9 cellular contexts compared by ENCODE assay signal in the genomic region with DNA sequence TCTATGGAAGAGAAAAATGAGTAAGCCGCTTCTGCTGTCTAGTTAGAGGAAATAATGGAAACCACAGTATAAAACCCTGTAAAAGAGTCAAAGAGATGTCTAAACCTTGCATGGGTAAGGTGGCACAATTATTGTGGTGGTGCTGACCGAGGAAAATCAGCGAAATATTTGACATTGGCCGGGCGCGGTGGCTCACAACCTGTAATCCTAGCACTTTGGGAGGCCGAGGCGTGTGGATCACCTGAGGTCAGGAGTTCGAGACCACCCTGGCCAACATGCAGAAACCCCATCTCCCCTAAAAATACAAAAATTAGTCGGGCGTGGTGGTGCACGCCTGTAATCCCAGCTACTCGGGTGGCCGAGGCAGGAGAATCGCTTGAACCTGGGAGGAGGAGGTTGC. TPM values are rescaled to one million over a fixed set of nuclear protein-coding genes. Genes with fewer than 3 reads are reported as not detected.
DNase-seq lines count a peak whose midpoint lies in the region; ATAC-seq and TF ChIP-seq lines count a peak whose summit lies in the region.
"Not testable (repeated sequence)": the region's sequence is repeated elsewhere in the genome, so short reads cannot be mapped to it uniquely, and the experiment has no call there.
"Had no signal": no experiment of that assay in that cellular context is flagged by ENCODE, and none has a peak within 500 bp of the region (broad histone marks: within the 10 kb centered on the region; RNA-seq: fewer than 3 reads in every experiment).

No MANE protein-coding gene starts in this region.

- H3K27ac ChIP-seq in ACC112 (ENCODE audit: low read depth, low read length); PC-3 (ENCODE audit: low read length); right cardiac atrium (ENCODE audit: low read length): not testable (repeated sequence)

- H3K4me2 ChIP-seq in PC-3 (ENCODE audit: low read length), result peak overlapping the region; percentile 80

- H3K9me3 ChIP-seq in PC-3 (ENCODE audit: low read length); right cardiac atrium (ENCODE audit: control insufficient read depth, low read length): not testable (repeated sequence)

- not testable (repeated sequence) for H3K9me3 Mint-ChIP-seq in activated T-cell treated with anti-CD3 and anti-CD28 coated beads, Interleukin-2, amount 50 U/mL, for 24 hours; naive thymus-derived CD8-positive, alpha-beta T cell; stimulated activated effector memory CD8-positive, alpha-beta T cell treated with anti-CD3 and anti-CD28 coated beads, Interleukin-12 subunit alpha, Interleukin-12 subunit beta, amount 100 ng/mL, for 72 hours

- not testable (repeated sequence) for ATAC-seq in PC-3; naive thymus-derived CD8-positive, alpha-beta T cell; stimulated activated effector memory CD8-positive, alpha-beta T cell treated with anti-CD3 and anti-CD28 coated beads, Interleukin-12 subunit alpha, Interleukin-12 subunit beta, amount 100 ng/mL, for 72 hours
- peak in 1 of 2 donors; percentile 14 for ATAC-seq in right cardiac atrium

- intact Hi-C loops in PC-3 (cut with micrococcal nuclease); right cardiac atrium (cut with DNase I): not testable (repeated sequence)

- not testable (repeated sequence) for H3F3A ChIP-seq in PC-3 (ENCODE audit: low read length, unreplicated experiment)

- POLR2A ChIA-PET in PC-3 (lab: Charles Lee; ENCODE audit: unreplicated experiment), result interaction anchor here (0.6 to 0.7 kb wide), 2 partner anchors 11 to 17 kb away, joined by 3 to 4 read pairs; no protein-coding TSS in a partner anchor
- POLR2A ChIA-PET in naive thymus-derived CD8-positive, alpha-beta T cell (lab: Charles Lee), result interaction anchor here (0.6 to 2.1 kb wide), 6 partner anchors 11 to 505 kb away, joined by 3 to 9 read pairs (median 4); a partner anchor contains a TSS

- CTCF ChIA-PET in PC-3 (lab: Charles Lee), result interaction anchor here (0.7 to 1.0 kb wide), 2 partner anchors 37 to 369 kb away, joined by 4 to 5 read pairs; no protein-coding TSS in a partner anchor

- peak overlapping the region; percentile 97 for H3K4me3 ChIP-seq in ACC112 (ENCODE audit: low read depth, low read length)
- H3K4me3 ChIP-seq in H7 (ENCODE audit: insufficient read depth, low read depth, low read length), result peak overlapping the region; percentile 88
- H3K4me3 ChIP-seq in PC-3 (ENCODE audit: low read length), result peak overlapping the region; percentile 89
- H3K4me3 ChIP-seq in choroid plexus epithelial cell (ENCODE audit: low read depth, low read length), result peak overlapping the region; percentile 38
- peak overlapping the region; percentile 75 for H3K4me3 ChIP-seq in right cardiac atrium (ENCODE audit: low read length)

- peak overlapping the region; percentile 97; the same call in 1 of the 2 replicates for H3K9ac ChIP-seq in PC-3 (ENCODE audit: low read length)

- TF ChIP-seq CTCF in PC-3 (conservative IDR thresholded peaks at IDR 0.05; ENCODE audit: low read depth, low read length); choroid plexus epithelial cell (conservative IDR thresholded peaks at IDR 0.05; ENCODE audit: low read depth, low read length): not testable (repeated sequence)

- H3K4me1 ChIP-seq in ACC112 (ENCODE audit: control insufficient read depth, insufficient read depth, low read length, unreplicated experiment), result peaks cover 20% of the 10 kb centered on the region
- peaks cover 17% of the 10 kb centered on the region for H3K4me1 ChIP-seq in PC-3 (ENCODE audit: insufficient read depth, low read length)
- not testable (repeated sequence) for H3K4me1 ChIP-seq in right cardiac atrium (ENCODE audit: control insufficient read depth, insufficient read depth, low read length)

- peak overlapping the region; percentile 77 for H2AFZ ChIP-seq in ACC112 (ENCODE audit: low read length, unreplicated experiment)
- peak overlapping the region; percentile 89 for H2AFZ ChIP-seq in PC-3 (ENCODE audit: low read length)

- peaks cover 37% of the 10 kb centered on the region for H3K4me1 Mint-ChIP-seq in activated T-cell treated with anti-CD3 and anti-CD28 coated beads, Interleukin-2, amount 50 U/mL, for 24 hours (ENCODE audit: low read depth)
- H3K4me1 Mint-ChIP-seq in naive thymus-derived CD8-positive, alpha-beta T cell, result peaks cover 24 to 42% (median 38%) of the 10 kb centered on the region in 4 donors
- peaks cover 41% of the 10 kb centered on the region for H3K4me1 Mint-ChIP-seq in stimulated activated effector memory CD8-positive, alpha-beta T cell treated with anti-CD3 and anti-CD28 coated beads, Interleukin-12 subunit alpha, Interleukin-12 subunit beta, amount 100 ng/mL, for 72 hours

- H3K9me2 ChIP-seq in PC-3 (replicated peaks; ENCODE audit: low read length), result not testable (repeated sequence)

- not testable (repeated sequence) for DNase-seq in H7; PC-3; choroid plexus epithelial cell (ENCODE audit: low read depth); right cardiac atrium; stimulated activated effector memory CD8-positive, alpha-beta T cell treated with anti-CD3 and anti-CD28 coated beads, Interleukin-12 subunit alpha, Interleukin-12 subunit beta, amount 100 ng/mL, for 72 hours (ENCODE audit: low spot score in 2 of 2)
- DNase-seq in activated T-cell treated with anti-CD3 and anti-CD28 coated beads, Interleukin-2, amount 50 U/mL, for 24 hours, result peak; percentile 47
- DNase-seq in naive thymus-derived CD8-positive, alpha-beta T cell, result peak in 1 of 10 donors; percentile 1

- H3K36me3 Mint-ChIP-seq in activated T-cell treated with anti-CD3 and anti-CD28 coated beads, Interleukin-2, amount 50 U/mL, for 24 hours (ENCODE audit: low read depth), result peaks cover 46% of the 10 kb centered on the region
- H3K36me3 Mint-ChIP-seq in naive thymus-derived CD8-positive, alpha-beta T cell, result peaks cover 0 to 22% (median 2%) of the 10 kb centered on the region in 3 donors
- H3K36me3 Mint-ChIP-seq in stimulated activated effector memory CD8-positive, alpha-beta T cell treated with anti-CD3 and anti-CD28 coated beads, Interleukin-12 subunit alpha, Interleukin-12 subunit beta, amount 100 ng/mL, for 72 hours, result peaks cover 62% of the 10 kb centered on the region

- 85% methylated on average over 15 of the region's 15 CpGs for WGBS in right cardiac atrium

- H4K20me1 ChIP-seq in PC-3 (ENCODE audit: low read length), result peaks cover 27% of the 10 kb centered on the region

- H3K79me2 ChIP-seq in ACC112 (ENCODE audit: control insufficient read depth, insufficient read depth, low read length, unreplicated experiment), result peaks cover 29% of the 10 kb centered on the region
- peaks cover 36% of the 10 kb centered on the region for H3K79me2 ChIP-seq in PC-3 (ENCODE audit: low read length)

- H3K27ac Mint-ChIP-seq in activated T-cell treated with anti-CD3 and anti-CD28 coated beads, Interleukin-2, amount 50 U/mL, for 24 hours, result peak overlapping the region; percentile 99
- peak overlapping the region; percentile 84 to 99 (median 95) for H3K27ac Mint-ChIP-seq in naive thymus-derived CD8-positive, alpha-beta T cell
- H3K27ac Mint-ChIP-seq in stimulated activated effector memory CD8-positive, alpha-beta T cell treated with anti-CD3 and anti-CD28 coated beads, Interleukin-12 subunit alpha, Interleukin-12 subunit beta, amount 100 ng/mL, for 72 hours, result peak overlapping the region; percentile 99

- peak overlapping the region; percentile 97 for H3K4me3 Mint-ChIP-seq in activated T-cell treated with anti-CD3 and anti-CD28 coated beads, Interleukin-2, amount 50 U/mL, for 24 hours
- peak overlapping the region; percentile 88 to 97 (median 92) for H3K4me3 Mint-ChIP-seq in naive thymus-derived CD8-positive, alpha-beta T cell
- H3K4me3 Mint-ChIP-seq in stimulated activated effector memory CD8-positive, alpha-beta T cell treated with anti-CD3 and anti-CD28 coated beads, Interleukin-12 subunit alpha, Interleukin-12 subunit beta, amount 100 ng/mL, for 72 hours, result peak overlapping the region; percentile 71

- not testable (repeated sequence) for H3K27me3 ChIP-seq in ACC112 (ENCODE audit: insufficient read depth, low read length); H7 (ENCODE audit: control insufficient read depth, insufficient read depth, low read length); PC-3 (ENCODE audit: low read length); right cardiac atrium (ENCODE audit: control insufficient read depth, insufficient read depth)

- BruUV-seq in PC-3 (replicated peaks; lab: Mats Ljungman, UMichigan), result not testable (repeated sequence)

- not testable (repeated sequence) for H3K36me3 ChIP-seq in ACC112 (ENCODE audit: insufficient read depth, low read length); H7 (replicated peaks; ENCODE audit: control insufficient read depth, insufficient read depth, low read length); PC-3 (ENCODE audit: low read depth, low read length)

- not testable (repeated sequence) for H3K27me3 Mint-ChIP-seq in activated T-cell treated with anti-CD3 and anti-CD28 coated beads, Interleukin-2, amount 50 U/mL, for 24 hours; naive thymus-derived CD8-positive, alpha-beta T cell

RNA-seq across cellular contexts. Expression of a gene that starts 0.5 kb away (rescaled TPM):
- total RNA-seq in H7 (2014; rRNA removed; shearing (Covaris generic)), result 53.6 and 61.6 TPM in 2 replicates
- total RNA-seq in PC-3 (2014; rRNA removed), result 39.9 and 61.5 TPM in 2 replicates
- total RNA-seq in right cardiac atrium, result 1 to 10 TPM; 5.1 to 5.8 (median 5.4) TPM
- 2.5 TPM for polyA plus RNA-seq in right cardiac atrium
- 10 to 100 TPM; 26.3 to 29.6 TPM for total RNA-seq in naive thymus-derived CD8-positive, alpha-beta T cell
- 10 to 100 TPM; 19.2 to 24.3 (median 20.4) TPM for polyA plus RNA-seq in naive thymus-derived CD8-positive, alpha-beta T cell

RNA-seq across cellular contexts. Expression of a gene that starts 39.8 kb away (rescaled TPM):
- total RNA-seq in H7 (2014; rRNA removed; shearing (Covaris generic)), result 0.03 TPM in 1 of 2 replicates, not detected in the other
- total RNA-seq in PC-3 (2014; rRNA removed) (not detected in 2 replicates), right cardiac atrium (not detected)
- not detected for polyA plus RNA-seq in right cardiac atrium
- under 1 TPM; 0.22 to 0.36 TPM for total RNA-seq in naive thymus-derived CD8-positive, alpha-beta T cell
- not detected for polyA plus RNA-seq in naive thymus-derived CD8-positive, alpha-beta T cell
- total RNA-seq: A172 had no signal

Comparison
In these comparisons a context has a peak if more than half of its experiments do, and no peak if none do; other contexts are left out.
1. H3K4me3 ChIP-seq: peak in every context shown above with its lines; median percentile 97 in ACC112; 89 in PC-3; 88 in H7; 75 in right cardiac atrium; 38 in choroid plexus epithelial cell.